ENCODE assay signal across 1 cellular context in the genomic region with DNA sequence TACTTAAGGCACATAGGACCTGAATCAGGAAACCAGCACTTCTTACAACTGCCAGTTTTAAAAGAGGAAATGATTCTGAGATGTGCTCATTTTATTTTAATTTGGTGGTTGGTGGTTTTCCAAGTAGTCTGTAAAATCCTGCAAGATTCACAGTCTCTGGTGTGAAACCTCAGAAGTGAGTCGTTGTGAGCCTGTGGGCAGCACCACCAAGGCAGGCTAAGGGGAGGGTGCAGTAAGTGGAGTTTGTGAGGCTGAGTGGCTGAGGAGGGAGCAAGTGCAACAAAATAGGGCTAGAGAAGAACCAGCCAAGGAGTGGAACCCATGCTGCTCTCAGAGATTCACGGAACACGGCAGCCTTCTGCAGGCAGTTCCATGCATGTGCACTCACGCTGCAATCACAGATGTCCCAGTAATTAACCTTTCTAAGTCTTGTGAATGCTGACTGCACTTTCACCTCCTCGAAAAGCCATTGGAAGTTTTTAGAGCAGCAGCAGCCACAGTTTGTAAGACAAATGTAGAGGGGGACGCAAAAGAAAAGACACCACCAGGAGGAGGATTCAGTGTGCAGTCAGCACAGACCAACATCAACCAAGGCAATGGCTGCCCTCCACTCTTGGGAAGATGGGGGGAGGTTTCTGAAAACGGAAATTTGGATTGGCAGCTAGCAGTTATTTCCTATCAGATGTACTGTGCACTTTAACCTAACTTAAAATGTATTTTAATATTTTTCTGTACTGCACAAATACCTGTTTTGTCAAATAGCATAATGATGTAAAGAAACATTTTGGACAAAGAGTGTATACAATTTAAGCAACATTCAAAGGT.
TF ChIP-seq lines count a peak whose summit lies in the region.

No MANE protein-coding gene starts in this region.

TF ChIP-seq in IMR-90, 13 proteins besides CTCF, POLR2A, EP300 and RAD21:
- no peak for TF ChIP-seq CHD1 (IDR thresholded peaks at IDR 0.05; ENCODE audit: low read depth, low read length)
TF ChIP-seq in IMR-90: peak in this region for 0.
